Comparison of ENCODE assay signal across 7 cellular contexts in the genomic region with DNA sequence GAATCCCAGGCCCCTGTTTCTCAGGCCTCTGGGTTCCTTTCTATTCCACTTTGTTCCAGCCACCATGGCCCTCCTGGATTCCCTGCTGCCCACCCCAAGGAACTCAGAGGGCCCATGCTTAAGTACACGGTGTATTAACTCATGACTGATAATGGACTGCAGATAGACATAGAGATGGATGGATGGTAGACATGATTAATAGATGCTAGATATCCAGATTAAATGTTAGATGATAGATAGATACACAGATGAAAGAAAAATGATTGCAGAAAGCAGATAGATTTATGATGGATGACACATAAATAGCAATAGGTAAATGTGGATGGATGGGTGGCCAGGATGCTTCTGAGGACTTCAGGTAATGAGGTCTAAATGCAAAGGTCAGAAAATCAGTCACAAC.
"Had no signal": no experiment of that assay in that cellular context is flagged by ENCODE, and none has a peak within 500 bp of the region (broad histone marks: within the 10 kb centered on the region; RNA-seq: fewer than 3 reads in every experiment).

No MANE protein-coding gene starts in this region.

- FAIRE-seq: G401.6, GM12891, GM12892, GM18507, GM19239 had no signal

- DNase-seq: GDM1, GF-D8 had no signal
